ENCODE assay signal across 16 cellular contexts in the genomic region with DNA sequence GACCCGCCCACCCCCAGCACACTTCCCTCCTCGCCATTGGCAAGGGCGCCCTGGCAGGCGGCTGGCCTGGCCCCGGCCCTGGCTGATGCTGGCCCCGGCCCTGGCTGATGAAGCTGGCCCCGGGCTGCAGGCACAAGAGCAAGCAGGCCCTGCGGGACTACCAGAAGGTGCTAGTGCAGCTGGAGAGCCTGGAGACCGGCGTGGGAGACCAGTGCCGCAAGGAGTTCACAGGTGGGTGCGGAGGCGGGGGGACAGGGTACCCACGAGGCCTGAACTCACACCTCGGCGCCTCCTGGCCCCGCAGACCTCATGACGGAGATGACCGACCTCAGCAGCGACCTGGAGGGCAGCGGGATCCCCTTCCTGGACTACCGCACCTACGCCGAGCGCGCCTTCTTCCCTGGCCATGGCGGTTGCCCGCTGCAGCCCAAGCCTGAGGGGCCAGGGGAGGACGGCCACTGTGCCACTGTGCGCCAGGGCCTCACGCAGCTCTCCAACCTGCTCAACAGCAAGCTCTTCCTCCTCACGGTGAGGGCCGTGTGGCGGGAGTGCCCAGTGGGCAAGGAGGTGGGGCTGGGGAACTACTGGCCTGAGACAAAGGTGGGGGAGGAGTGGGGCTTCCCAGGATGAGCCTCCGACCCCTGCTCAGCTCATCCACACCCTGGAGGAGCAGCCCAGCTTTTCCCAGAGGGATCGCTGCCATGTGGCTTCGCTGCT. TPM values are rescaled to one million over a fixed set of nuclear protein-coding genes. Genes with fewer than 3 reads are reported as not detected.
"Had no signal": no experiment of that assay in that cellular context is flagged by ENCODE, and none has a peak within 500 bp of the region (broad histone marks: within the 10 kb centered on the region; RNA-seq: fewer than 3 reads in every experiment).

No MANE protein-coding gene starts in this region.

- H3K9me3 ChIP-seq: colonic mucosa, pancreas, thyroid gland, uterus had no signal

- H3K27ac ChIP-seq: cardiac muscle cell, colonic mucosa, epithelial cell of prostate, pancreas, thyroid gland, uterus had no signal

- H3K36me3 ChIP-seq: cardiac muscle cell, colonic mucosa, pancreas, thyroid gland, uterus had no signal

- DNase-seq: activated CD4-positive, alpha-beta T cell treated with anti-CD3 and anti-CD28 coated beads, Interleukin-2, amount 50 U/mL, for 1 hour; activated CD4-positive, CD25-positive, alpha-beta regulatory T cell; activated gamma-delta T cell treated with Interleukin-2 at 50 U/mL for 16 hours; activated T-cell treated with anti-CD3 and anti-CD28 coated beads, Interleukin-2, amount 50 U/mL, for 4 hours; colonic mucosa; effector memory CD4-positive, alpha-beta T cell; hippocampal formation; small intestine; uterus had no signal

- H3K4me3 ChIP-seq: cardiac muscle cell, colonic mucosa, pancreas, thyroid gland, uterus had no signal

- ATAC-seq: activated T-cell treated with anti-CD3 and anti-CD28 coated beads, Interleukin-2, amount 50 U/mL, for 4 hours; pancreas had no signal

- H3K27me3 ChIP-seq: cardiac muscle cell, pancreas, thyroid gland, uterus had no signal

- H3K4me1 ChIP-seq: colonic mucosa, pancreas, thyroid gland, uterus had no signal

RNA-seq across cellular contexts. Expression of a gene that starts 6.1 kb away (rescaled TPM):
- total RNA-seq: activated T-cell treated with anti-CD3 and anti-CD28 coated beads, Interleukin-2, amount 50 U/mL, for 4 hours; astrocyte; cardiac muscle cell; T-helper 2 cell treated with Interferon-gamma antibody and Interleukin-4, amounts not matched to agents 100 ng/mL and 5 ng/mL, for 36 hours had no signal
- polyA plus RNA-seq: neural cell had no signal
